21 cellular contexts compared by ENCODE assay signal in the genomic region with DNA sequence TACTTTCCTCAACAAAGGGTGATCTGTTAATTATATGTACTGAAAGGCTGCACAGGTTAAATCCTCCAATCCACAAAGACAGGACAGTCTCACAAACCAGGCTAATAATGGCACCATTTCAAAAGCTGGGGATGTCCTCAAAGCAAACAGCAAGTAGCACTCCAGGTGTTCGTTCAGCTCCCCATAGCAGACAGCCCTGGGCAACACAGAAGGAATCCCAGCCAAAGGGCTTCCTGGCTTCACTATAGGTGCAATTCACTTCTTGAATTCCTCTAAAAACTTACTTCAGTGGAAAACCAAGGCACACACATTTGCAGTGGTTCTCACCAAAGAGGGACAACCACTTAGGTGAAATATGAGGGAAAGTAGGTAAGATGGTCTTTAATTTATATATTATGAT.
"Had no signal": no experiment of that assay in that cellular context is flagged by ENCODE, and none has a peak within 500 bp of the region (broad histone marks: within the 10 kb centered on the region; RNA-seq: fewer than 3 reads in every experiment).

No MANE protein-coding gene starts in this region.

- H3K4me1 Mint-ChIP-seq: activated CD4-positive, alpha-beta T cell treated with anti-CD3 and anti-CD28 coated beads, Interleukin-2, amount 10 ng/mL, durations not matched to agents 7 days and 5 days; stimulated activated memory B cell treated with anti-CD40 and anti-IgM and Interleukin-4, amounts not matched to agents 10 μg/mL and 1 μg/mL and 100 μg/mL, for 72 hours had no signal

- H3K27ac Mint-ChIP-seq: activated CD4-positive, alpha-beta T cell treated with anti-CD3 and anti-CD28 coated beads, Interleukin-2, amount 10 ng/mL, durations not matched to agents 7 days and 5 days; activated CD8-positive, alpha-beta T cell treated with anti-CD3 and anti-CD28 coated beads, Interleukin-2, amount 10 ng/mL, durations not matched to agents 7 days and 5 days; activated naive CD4-positive, alpha-beta T cell treated with anti-CD3 and anti-CD28 coated beads for 36 hours; effector memory CD8-positive, alpha-beta T cell; nephron progenitor cell; stimulated activated memory B cell treated with anti-CD40 and anti-IgM and Interleukin-4, amounts not matched to agents 10 μg/mL and 1 μg/mL and 100 μg/mL, for 72 hours; type B pancreatic cell had no signal

- ATAC-seq: activated CD8-positive, alpha-beta T cell treated with anti-CD3 and anti-CD28 coated beads, Interleukin-2, amount 10 ng/mL, durations not matched to agents 7 days and 5 days; activated T-cell treated with anti-CD3 and anti-CD28 coated beads, Interleukin-2, amount 50 U/mL, for 4 hours; body of pancreas; effector memory CD8-positive, alpha-beta T cell; left lobe of liver; stimulated activated memory B cell treated with anti-CD40 and anti-IgM and Interleukin-4, amounts not matched to agents 10 μg/mL and 1 μg/mL and 100 μg/mL, for 72 hours had no signal

- H3K36me3 ChIP-seq: spleen had no signal

- H3K9me3 Mint-ChIP-seq: activated CD4-positive, alpha-beta T cell treated with anti-CD3 and anti-CD28 coated beads, Interleukin-2, amount 10 ng/mL, durations not matched to agents 7 days and 5 days; activated naive CD4-positive, alpha-beta T cell treated with anti-CD3 and anti-CD28 coated beads for 36 hours; activated T-cell treated with anti-CD3 and anti-CD28 coated beads, Interleukin-2, amount 50 U/mL, for 4 hours; nephron progenitor cell; stimulated activated memory B cell treated with anti-CD40 and anti-IgM and Interleukin-4, amounts not matched to agents 10 μg/mL and 1 μg/mL and 100 μg/mL, for 72 hours; type B pancreatic cell had no signal

- H3K27me3 ChIP-seq: body of pancreas, hepatocyte, spleen, testis had no signal

- H3K27me3 Mint-ChIP-seq: activated CD4-positive, alpha-beta T cell treated with anti-CD3 and anti-CD28 coated beads, Interleukin-2, amount 10 ng/mL, durations not matched to agents 7 days and 5 days; effector memory CD8-positive, alpha-beta T cell; stimulated activated memory B cell treated with anti-CD40 and anti-IgM and Interleukin-4, amounts not matched to agents 10 μg/mL and 1 μg/mL and 100 μg/mL, for 72 hours; type B pancreatic cell had no signal

- H3K9me3 ChIP-seq: body of pancreas, spleen, testis had no signal

- H3K4me3 ChIP-seq: body of pancreas, hepatocyte, spleen, testis had no signal

- DNase-seq: activated CD4-positive, alpha-beta T cell treated with anti-CD3 and anti-CD28 coated beads, Interleukin-2, amount 10 ng/mL, durations not matched to agents 7 days and 5 days; activated CD8-positive, alpha-beta memory T cell treated with anti-CD3 and anti-CD28 coated beads, Interleukin-2, amount 50 U/mL, for 4 hours; activated CD8-positive, alpha-beta T cell treated with anti-CD3 and anti-CD28 coated beads, Interleukin-2, amount 10 ng/mL, durations not matched to agents 7 days and 5 days; activated naive CD4-positive, alpha-beta T cell treated with anti-CD3 and anti-CD28 coated beads for 36 hours; activated T-cell treated with anti-CD3 and anti-CD28 coated beads, Interleukin-2, amount 50 U/mL, for 4 hours; body of pancreas; effector memory CD8-positive, alpha-beta T cell; foreskin fibroblast; kidney; midbrain; nephron progenitor cell; occipital lobe; posterior cingulate gyrus; retina; spleen; stimulated activated CD4-positive, alpha-beta T cell treated with anti-CD3 and anti-CD28 coated beads, Interleukin-4, amount 100 ng/mL, for 4 hours; testis had no signal

- H3K27ac ChIP-seq: body of pancreas, hepatocyte, spleen, testis had no signal

- H3K4me3 Mint-ChIP-seq: activated CD4-positive, alpha-beta T cell treated with anti-CD3 and anti-CD28 coated beads, Interleukin-2, amount 10 ng/mL, durations not matched to agents 7 days and 5 days; activated CD8-positive, alpha-beta T cell treated with anti-CD3 and anti-CD28 coated beads, Interleukin-2, amount 10 ng/mL, durations not matched to agents 7 days and 5 days; activated naive CD4-positive, alpha-beta T cell treated with anti-CD3 and anti-CD28 coated beads for 36 hours; activated T-cell treated with anti-CD3 and anti-CD28 coated beads, Interleukin-2, amount 50 U/mL, for 4 hours; effector memory CD8-positive, alpha-beta T cell; nephron progenitor cell; stimulated activated memory B cell treated with anti-CD40 and anti-IgM and Interleukin-4, amounts not matched to agents 10 μg/mL and 1 μg/mL and 100 μg/mL, for 72 hours; type B pancreatic cell had no signal

- H3K4me1 ChIP-seq: spleen had no signal
